Comparison of ENCODE assay signal across 10 cellular contexts in genomic region chr2:237732070-237732469, GRCh38.
DNase-seq lines count a peak whose midpoint lies in the region; ATAC-seq, FAIRE-seq and TF ChIP-seq lines count a peak whose summit lies in the region.
"Had no signal": no experiment of that assay in that cellular context is flagged by ENCODE, and none has a peak within 500 bp of the region (broad histone marks: within the 10 kb centered on the region; RNA-seq: fewer than 3 reads in every experiment).

No MANE protein-coding gene starts in this region.

- 0 out of 2 replicates have a peak overlapping the region, but pooled peaks have one; percentile 20 for H2BK12ac ChIP-seq in H1 (ENCODE audit: low read depth, low read length)

- H2BK5ac ChIP-seq in H1 (ENCODE audit: low read depth, low read length): 0 out of 2 replicates have a peak overlapping the region, but pooled peaks have one; percentile 8

- intact Hi-C loops in MCF 10A (cut with micrococcal nuclease): no loop called here
- intact Hi-C loops in mammary epithelial cell (cut with micrococcal nuclease): no loop called here
- intact Hi-C loops in vagina (cut with DNase I): no loop called here

- H3K79me2 ChIP-seq in mammary epithelial cell (ENCODE audit: insufficient read depth, low read length) (peaks cover 96% of the 10 kb centered on the region), H1 (ENCODE audit: control insufficient read depth in 1 of 2, insufficient read depth in 2 of 2, low read length in 2 of 2) (peaks cover 3 to 47% of the 10 kb centered on the region in 2 experiments; a peak in 3 of 4 replicates)

- POLR2A ChIA-PET in MCF 10A (lab: Yijun Ruan, JAX): interaction anchor here (0.9 to 15.3 kb wide), 5 partner anchors 9 to 63 kb away, joined by 4 to 148 read pairs (median 5); no protein-coding TSS in a partner anchor
- POLR2A ChIA-PET in H1 (lab: Charles Lee; ENCODE audit: partially characterized antibody): interaction anchor here (2.3 kb wide), 1 partner anchor 8 kb away, joined by 6 read pairs; no protein-coding TSS in a partner anchor

- no peaks in the 10 kb centered on the region for H3K23me2 ChIP-seq in H1 (ENCODE audit: low read depth, low read length)

- H3K4me2 ChIP-seq in mammary epithelial cell (ENCODE audit: insufficient read depth, low read depth, low read length) (no peak overlapping the region), H1 (ENCODE audit: insufficient read depth in 1 of 2, low read depth in 2 of 2, low read length in 2 of 2) (no peak overlapping the region)

- no peak for FAIRE-seq in H1 (lab: Jason Lieb, UNC)
- FAIRE-seq: pancreas had no signal

- H2BK15ac ChIP-seq in H1 (ENCODE audit: low read length): no peak overlapping the region

- no peak overlapping the region for H4K8ac ChIP-seq in H1 (ENCODE audit: extremely low read depth, insufficient read depth, low read length)

- peaks cover 3% of the 10 kb centered on the region for H4K20me1 ChIP-seq in mammary epithelial cell (ENCODE audit: insufficient read depth, low read length)
- peaks cover 9 to 16% of the 10 kb centered on the region in 2 experiments for H4K20me1 ChIP-seq in H1 (replicated peaks in 1 of 2; ENCODE audit: control insufficient read depth in 1 of 2, insufficient read depth in 2 of 2, low read length in 2 of 2)

- H3K9ac ChIP-seq in mammary epithelial cell (ENCODE audit: insufficient read depth, low read length) (no peak overlapping the region), H1 (replicated peaks in 1 of 4; ENCODE audit: extremely low read depth in 1 of 4, low read depth in 3 of 4, low read length in 3 of 4) (no peak overlapping the region)

- no peak overlapping the region for H3K4me3 ChIP-seq in mammary epithelial cell (replicated peaks in 1 of 3; ENCODE audit: insufficient read depth in 1 of 3, low read depth in 2 of 3, low read length in 3 of 3)
- H3K4me3 ChIP-seq in H1 (ENCODE audit: extremely low read depth in 1 of 4, insufficient read depth in 2 of 4, low read depth in 3 of 4, low read length in 4 of 4): no peak overlapping the region
- H3K4me3 ChIP-seq in vagina: no peak overlapping the region
- H3K4me3 ChIP-seq: pancreas had no signal

- H3K56ac ChIP-seq in H1 (replicated peaks; ENCODE audit: insufficient read length, low read depth, low read length): no peak overlapping the region

- no peak overlapping the region for H2AK5ac ChIP-seq in H1 (ENCODE audit: low read depth, low read length)

- no peak overlapping the region for H2BK120ac ChIP-seq in H1 (replicated peaks; ENCODE audit: low read depth, low read length)

- TF ChIP-seq CTCF in MCF 10A (IDR thresholded peaks at IDR 0.05; ENCODE audit: unreplicated experiment) (no peak), mammary epithelial cell (conservative IDR thresholded peaks at IDR 0.05 in 1 of 2, IDR thresholded peaks at IDR 0.05 in 1 of 2; ENCODE audit: extremely low read depth in 1 of 2, insufficient read depth in 1 of 2, low read depth in 1 of 2, low read length in 2 of 2) (no peak), H1 (IDR thresholded peaks at IDR 0.05; ENCODE audit: control extremely low read depth in 1 of 3, insufficient read depth in 1 of 3, low read depth in 1 of 3, low read length in 3 of 3) (no peak), vagina (IDR thresholded peaks at IDR 0.05) (no peak)

- no peak overlapping the region for H4K5ac ChIP-seq in H1 (ENCODE audit: insufficient read length, low read depth, low read length)

- no peak for TF ChIP-seq EP300 in H1 (IDR thresholded peaks at IDR 0.05; ENCODE audit: borderline replicate concordance in 1 of 2, low read depth in 2 of 2, low read length in 2 of 2)

- CTCF ChIA-PET in MCF 10A (lab: Yijun Ruan, JAX): interaction anchor here (0.6 to 8.2 kb wide), 6 partner anchors 9 to 160 kb away, joined by 3 to 63 read pairs (median 4); no protein-coding TSS in a partner anchor
- CTCF ChIA-PET in mammary epithelial cell (lab: Charles Lee; ENCODE audit: low non-redundant PET): no interaction called here
- CTCF ChIA-PET in H1 (lab: Charles Lee; ENCODE audit: partially characterized antibody): interaction anchor here (1.1 to 10.1 kb wide), 8 partner anchors 10 to 222 kb away, joined by 3 to 73 read pairs (median 5); no protein-coding TSS in a partner anchor

- dilution Hi-C loops in mammary epithelial cell (cut with HindIII; ENCODE audit: low sequenced_read_pairs): no loop called here

- peak overlapping the region; percentile 62 for H3K27ac Mint-ChIP-seq in MCF 10A (ENCODE audit: low read depth, unreplicated experiment)
- peak overlapping the region; percentile 65 to 93 for H3K27ac Mint-ChIP-seq in natural killer cell treated with Interleukin-12 subunit alpha and Interleukin-12 subunit beta and Interleukin-15 and Interleukin-18, amount 100 ng/mL, for 72 hours

- H2AFZ ChIP-seq in mammary epithelial cell (ENCODE audit: low read depth, low read length) (no peak overlapping the region), H1 (ENCODE audit: low read length) (no peak overlapping the region)

- H3K36me3 ChIP-seq in mammary epithelial cell (ENCODE audit: insufficient read depth, low read length): peaks cover 14% of the 10 kb centered on the region
- no peaks in the 10 kb centered on the region for H3K36me3 ChIP-seq in H1 (ENCODE audit: control insufficient read depth in 2 of 4, insufficient read depth in 4 of 4, low read length in 3 of 4)
- no peaks in the 10 kb centered on the region for H3K36me3 ChIP-seq in vagina
- H3K36me3 ChIP-seq: pancreas had no signal

- no peak overlapping the region for H3K23ac ChIP-seq in H1 (ENCODE audit: insufficient read length)

- peak; percentile 7 for DNase-seq in MCF 10A (ENCODE audit: unreplicated experiment)
- DNase-seq in mammary epithelial cell: no peak
- peak in 1 of 2 experiments; percentile 47 for DNase-seq in H1 (ENCODE audit: low read depth in 1 of 2, low spot score in 2 of 2)
- DNase-seq in natural killer cell treated with Interleukin-12 subunit alpha and Interleukin-12 subunit beta and Interleukin-15 and Interleukin-18, amount 100 ng/mL, for 72 hours (ENCODE audit: low spot score): no peak
- peak in 1 of 2 donors; percentile 75 for DNase-seq in vagina (ENCODE audit: extremely low spot score in 2 of 2)
- DNase-seq in HT-29 (ENCODE audit: low spot score): no peak
- DNase-seq: Caco-2 had no signal

- H3K27ac ChIP-seq in mammary epithelial cell (ENCODE audit: insufficient read depth, low read depth, low read length) (no peak overlapping the region), H1 (ENCODE audit: low read depth, low read length) (no peak overlapping the region), vagina (peak overlapping the region; percentile 73)

- no peak overlapping the region for H3K18ac ChIP-seq in H1 (ENCODE audit: extremely low read depth, low read length)

- H3K27me3 Mint-ChIP-seq in MCF 10A (ENCODE audit: insufficient read depth, unreplicated experiment): no peaks in the 10 kb centered on the region
- no peaks in the 10 kb centered on the region for H3K27me3 Mint-ChIP-seq in natural killer cell treated with Interleukin-12 subunit alpha and Interleukin-12 subunit beta and Interleukin-15 and Interleukin-18, amount 100 ng/mL, for 72 hours

- no peaks in the 10 kb centered on the region for H3K9me3 Mint-ChIP-seq in MCF 10A (ENCODE audit: unreplicated experiment)
- H3K9me3 Mint-ChIP-seq in natural killer cell treated with Interleukin-12 subunit alpha and Interleukin-12 subunit beta and Interleukin-15 and Interleukin-18, amount 100 ng/mL, for 72 hours: no peaks in the 10 kb centered on the region

- H3K9me3 ChIP-seq in mammary epithelial cell (replicated peaks; ENCODE audit: insufficient read depth, low read length) (no peaks in the 10 kb centered on the region), H1 (ENCODE audit: insufficient read depth in 2 of 2, low read depth in 1 of 2, low read length in 1 of 2) (no peaks in the 10 kb centered on the region), vagina (no peaks in the 10 kb centered on the region)
- H3K9me3 ChIP-seq: Caco-2, pancreas had no signal

- H3K4ac ChIP-seq in H1 (replicated peaks; ENCODE audit: insufficient read length, low read depth, low read length): no peak overlapping the region

- BruUV-seq in MCF 10A (replicated peaks; lab: Mats Ljungman, UMichigan) (no TSS peak), mammary epithelial cell (replicated peaks; lab: Mats Ljungman, UMichigan) (no TSS peak)

- TF ChIP-seq POLR2A in H1 (IDR thresholded peaks at IDR 0.05; ENCODE audit: control extremely low read depth in 1 of 2, low read depth in 2 of 2, low read length in 2 of 2): no peak
- no peak for TF ChIP-seq POLR2A in vagina (IDR thresholded peaks at IDR 0.05)

- in situ Hi-C loops in mammary epithelial cell (cut with MboI; ENCODE audit: low sequenced_read_pairs in 2 of 2): loop anchor here in 1 of 2 donors (25.0 kb wide), 1 partner anchor 145 kb away; the partner anchor contains the start of gene RAB17

- 96% methylated on average over 10 of the region's 10 CpGs for WGBS in mammary epithelial cell (ENCODE audit: low coverage, missing lambda C conversion rate)
- WGBS in H1 (ENCODE audit: extremely low coverage in 1 of 2, insufficient coverage in 1 of 2, insufficient read length in 1 of 2, insufficient replicate concordance in 2 of 2, low coverage in 1 of 2, low lambda C conversion rate in 2 of 2, missing lambda C conversion rate in 1 of 2), 2 experiments: 89% methylated on average over 10 of the region's 10 CpGs; no CpG with 5 or more reads in 1 of the 2 experiments

- no peak for ATAC-seq in natural killer cell treated with Interleukin-12 subunit alpha and Interleukin-12 subunit beta and Interleukin-15 and Interleukin-18, amount 100 ng/mL, for 72 hours
- ATAC-seq in HG03159 (IDR thresholded peaks at IDR 0.05; ENCODE audit: unreplicated experiment) (no peak), GM18873 (IDR thresholded peaks at IDR 0.05; ENCODE audit: low FRiP score, unreplicated experiment) (no peak)

- H3K79me1 ChIP-seq in H1 (ENCODE audit: low read depth, low read length): peaks cover 12% of the 10 kb centered on the region

- H2BK20ac ChIP-seq in H1 (ENCODE audit: low read length): no peak overlapping the region

- H3K4me1 ChIP-seq in mammary epithelial cell (ENCODE audit: insufficient read depth, low read length) (peaks cover 23% of the 10 kb centered on the region), H1 (replicated peaks in 1 of 4; ENCODE audit: control insufficient read depth in 3 of 4, insufficient read depth in 4 of 4, low read length in 3 of 4) (peaks cover 8 to 27% (median 20%) of the 10 kb centered on the region in 4 experiments), vagina (peaks cover 87% of the 10 kb centered on the region)

- peaks cover 34% of the 10 kb centered on the region for H3K4me1 Mint-ChIP-seq in MCF 10A (ENCODE audit: insufficient read depth, unreplicated experiment)
- peaks cover 43 to 55% of the 10 kb centered on the region in 2 donors for H3K4me1 Mint-ChIP-seq in natural killer cell treated with Interleukin-12 subunit alpha and Interleukin-12 subunit beta and Interleukin-15 and Interleukin-18, amount 100 ng/mL, for 72 hours (ENCODE audit: low read depth in 2 of 2)

- H3K27me3 ChIP-seq in mammary epithelial cell (ENCODE audit: insufficient read depth, low read length): no peaks in the 10 kb centered on the region
- H3K27me3 ChIP-seq in H1 (replicated peaks in 1 of 4; ENCODE audit: control insufficient read depth in 3 of 4, extremely low read depth in 1 of 4, insufficient read depth in 3 of 4, low read length in 3 of 4): no peaks in the 10 kb centered on the region
- H3K27me3 ChIP-seq in vagina: no peaks in the 10 kb centered on the region
- H3K27me3 ChIP-seq: pancreas had no signal

- H4K91ac ChIP-seq in H1 (replicated peaks; ENCODE audit: insufficient read length, low read length): no peak overlapping the region

- H3K36me3 Mint-ChIP-seq in MCF 10A (ENCODE audit: insufficient read depth, unreplicated experiment): peaks cover 34% of the 10 kb centered on the region
- no peaks in the 10 kb centered on the region for H3K36me3 Mint-ChIP-seq in natural killer cell treated with Interleukin-12 subunit alpha and Interleukin-12 subunit beta and Interleukin-15 and Interleukin-18, amount 100 ng/mL, for 72 hours

- no peak overlapping the region for H3K14ac ChIP-seq in H1 (ENCODE audit: insufficient read length)

- H3K4me3 Mint-ChIP-seq in MCF 10A (ENCODE audit: unreplicated experiment): peak overlapping the region; percentile 45
- H3K4me3 Mint-ChIP-seq in natural killer cell treated with Interleukin-12 subunit alpha and Interleukin-12 subunit beta and Interleukin-15 and Interleukin-18, amount 100 ng/mL, for 72 hours: peak overlapping the region; percentile 95

- no peak for TF ChIP-seq RAD21 in H1 (IDR thresholded peaks at IDR 0.05 in 1 of 2, conservative IDR thresholded peaks at IDR 0.05 in 1 of 2; ENCODE audit: low read depth in 2 of 2, low read length in 2 of 2)
